ENCODE assay signal across 8 cellular contexts in genomic region chr15:77900331-77900963, GRCh38.
DNase-seq lines count a peak whose midpoint lies in the region; ATAC-seq and TF ChIP-seq lines count a peak whose summit lies in the region.
"Not testable (repeated sequence)": the region's sequence is repeated elsewhere in the genome, so short reads cannot be mapped to it uniquely, and the experiment has no call there.

No MANE protein-coding gene starts in this region.

- peak; percentile 22; the same call in 1 of the 2 replicates for ATAC-seq in PC-3
- ATAC-seq in body of pancreas, result peak; percentile 68
- peak; percentile 71 for ATAC-seq in left ventricle myocardium superior
- ATAC-seq in stimulated activated memory B cell treated with anti-CD40 and anti-IgM and Interleukin-4, amounts not matched to agents 10 μg/mL and 1 μg/mL and 100 μg/mL, for 72 hours, result peak; percentile 51

- H3K79me2 ChIP-seq in PC-3 (ENCODE audit: low read length), result not testable (repeated sequence)

- CTCF ChIA-PET in PC-3 (lab: Charles Lee), result not testable (repeated sequence)

- H3K36me3 ChIP-seq in HAP-1 (replicated peaks); PC-3 (ENCODE audit: low read depth, low read length); body of pancreas (replicated peaks in 1 of 2; ENCODE audit: insufficient read depth in 1 of 2, low read depth in 2 of 2): not testable (repeated sequence)

- H3K4me3 ChIP-seq in HAP-1; PC-3 (ENCODE audit: low read length); body of pancreas: not testable (repeated sequence)

- H3K4me2 ChIP-seq in PC-3 (ENCODE audit: low read length), result not testable (repeated sequence)

- 42 to 47% methylated on average over 12 to 24 of the region's 24 CpGs for WGBS in body of pancreas, 2 donors

- not testable (repeated sequence) for H3K9me2 ChIP-seq in PC-3 (replicated peaks; ENCODE audit: low read length)

- DNase-seq in COLO668 (lab: John Stamatoyannopoulos, UW; ENCODE audit: unreplicated experiment) (peak; percentile 34), HAP-1 (ENCODE audit: low spot score in 2 of 2) (peak; percentile 25 to 93), PC-3 (peak; percentile 29), body of pancreas (peak in 3 of 4 donors; percentile 39 to 55 (median 53)), left ventricle myocardium superior (peak; percentile 64)
- peak; percentile 73 for DNase-seq in activated CD8-positive, alpha-beta memory T cell treated with anti-CD3 and anti-CD28 coated beads for 24 hours
- DNase-seq in osteocyte (ENCODE audit: extremely low spot score, unreplicated experiment), result not testable (repeated sequence)

- H3K36me3 Mint-ChIP-seq in osteocyte (ENCODE audit: unreplicated experiment); stimulated activated memory B cell treated with anti-CD40 and anti-IgM and Interleukin-4, amounts not matched to agents 10 μg/mL and 1 μg/mL and 100 μg/mL, for 72 hours: not testable (repeated sequence)

- not testable (repeated sequence) for H3K27me3 Mint-ChIP-seq in osteocyte (ENCODE audit: unreplicated experiment)
- H3K27me3 Mint-ChIP-seq in stimulated activated memory B cell treated with anti-CD40 and anti-IgM and Interleukin-4, amounts not matched to agents 10 μg/mL and 1 μg/mL and 100 μg/mL, for 72 hours, result peaks cover 12% of the 10 kb centered on the region

- H3F3A ChIP-seq in PC-3 (ENCODE audit: low read length, unreplicated experiment), result not testable (repeated sequence)

- H3K4me3 Mint-ChIP-seq in osteocyte (ENCODE audit: unreplicated experiment); stimulated activated memory B cell treated with anti-CD40 and anti-IgM and Interleukin-4, amounts not matched to agents 10 μg/mL and 1 μg/mL and 100 μg/mL, for 72 hours: not testable (repeated sequence)

- peak; percentile 43; the same call in 1 of the 2 replicates for TF ChIP-seq CTCF in PC-3 (conservative IDR thresholded peaks at IDR 0.05; ENCODE audit: low read depth, low read length)
- TF ChIP-seq CTCF in body of pancreas (IDR thresholded peaks at IDR 0.05), result peak; percentile 17 to 46 (median 32)
- peak; percentile 55 for TF ChIP-seq CTCF in osteocyte (IDR thresholded peaks at IDR 0.05)

- H3K9ac ChIP-seq in PC-3 (ENCODE audit: low read length), result not testable (repeated sequence)

- not testable (repeated sequence) for H3K9me3 Mint-ChIP-seq in osteocyte (ENCODE audit: unreplicated experiment); stimulated activated memory B cell treated with anti-CD40 and anti-IgM and Interleukin-4, amounts not matched to agents 10 μg/mL and 1 μg/mL and 100 μg/mL, for 72 hours

- not testable (repeated sequence) for TF ChIP-seq POLR2A in body of pancreas (IDR thresholded peaks at IDR 0.05)

- not testable (repeated sequence) for H3K27ac Mint-ChIP-seq in osteocyte (ENCODE audit: unreplicated experiment); stimulated activated memory B cell treated with anti-CD40 and anti-IgM and Interleukin-4, amounts not matched to agents 10 μg/mL and 1 μg/mL and 100 μg/mL, for 72 hours

- not testable (repeated sequence) for H3K27me3 ChIP-seq in HAP-1 (ENCODE audit: low read depth); PC-3 (ENCODE audit: low read length); body of pancreas

- H3K9me3 ChIP-seq in HAP-1; PC-3 (ENCODE audit: low read length); body of pancreas: not testable (repeated sequence)

- not testable (repeated sequence) for H4K20me1 ChIP-seq in PC-3 (ENCODE audit: low read length)

- not testable (repeated sequence) for H2AFZ ChIP-seq in PC-3 (ENCODE audit: low read length)

- not testable (repeated sequence) for BruUV-seq in PC-3 (replicated peaks; lab: Mats Ljungman, UMichigan)

- not testable (repeated sequence) for H3K4me1 Mint-ChIP-seq in osteocyte (ENCODE audit: unreplicated experiment); stimulated activated memory B cell treated with anti-CD40 and anti-IgM and Interleukin-4, amounts not matched to agents 10 μg/mL and 1 μg/mL and 100 μg/mL, for 72 hours

- in situ Hi-C loops in HAP-1 (cut with MboI; ENCODE audit: low sequenced_read_pairs), result not testable (repeated sequence)

- not testable (repeated sequence) for H3K4me1 ChIP-seq in HAP-1; PC-3 (ENCODE audit: insufficient read depth, low read length); body of pancreas

- POLR2A ChIA-PET in PC-3 (lab: Charles Lee; ENCODE audit: unreplicated experiment), result not testable (repeated sequence)

- intact Hi-C loops in PC-3 (cut with micrococcal nuclease); body of pancreas (cut with DNase I); left ventricle myocardium superior (cut with micrococcal nuclease): not testable (repeated sequence)

- not testable (repeated sequence) for H3K27ac ChIP-seq in PC-3 (ENCODE audit: low read length); body of pancreas
